Comparison of ENCODE assay signal across 20 cellular contexts in genomic region chr17:38420518-38420917, GRCh38. TPM values are rescaled to one million over a fixed set of nuclear protein-coding genes. Genes with fewer than 3 reads are reported as not detected.
DNase-seq lines count a peak whose midpoint lies in the region; ATAC-seq, FAIRE-seq and TF ChIP-seq lines count a peak whose summit lies in the region.
"Had no signal": no experiment of that assay in that cellular context is flagged by ENCODE, and none has a peak within 500 bp of the region (broad histone marks: within the 10 kb centered on the region; RNA-seq: fewer than 3 reads in every experiment).

No MANE protein-coding gene starts in this region.

- peak overlapping the region in 7 of 12 donors; percentile 27 to 79 (median 76) for H3K27ac ChIP-seq in heart left ventricle
- H3K27ac ChIP-seq in dorsolateral prefrontal cortex, result peak overlapping the region in 48 of 59 donors; percentile 1 to 100 (median 73)
- H3K27ac ChIP-seq in transverse colon, result peak overlapping the region; percentile 59 to 79 (median 73)
- no peak overlapping the region for H3K27ac ChIP-seq in prostate gland
- H3K27ac ChIP-seq: 22Rv1, upper lobe of left lung had no signal

- H3K27me3 ChIP-seq in heart left ventricle (peaks cover 0 to 31% (median 19%) of the 10 kb centered on the region in 9 donors), dorsolateral prefrontal cortex (peaks cover 0 to 3% (median 0%) of the 10 kb centered on the region in 45 donors), transverse colon (peaks cover 63% of the 10 kb centered on the region), prostate gland (replicated peaks; ENCODE audit: insufficient read depth) (no peaks in the 10 kb centered on the region)

- TF ChIP-seq POLR2A in heart left ventricle (IDR thresholded peaks at IDR 0.05) (no peak), transverse colon (IDR thresholded peaks at IDR 0.05) (no peak), prostate gland (IDR thresholded peaks at IDR 0.05) (no peak)

- H3K9me3 ChIP-seq in heart left ventricle (no peaks in the 10 kb centered on the region), transverse colon (no peaks in the 10 kb centered on the region), prostate gland (no peaks in the 10 kb centered on the region)
- H3K9me3 ChIP-seq: HAP-1, upper lobe of left lung had no signal

- FAIRE-seq in frontal cortex (lab: Jason Lieb, UNC), result no peak
- FAIRE-seq: bronchial epithelial cell, D721Med, islet of Langerhans had no signal

- no peak for TF ChIP-seq EP300 in transverse colon (IDR thresholded peaks at IDR 0.05; ENCODE audit: low read depth)

- H3K4me1 ChIP-seq in heart left ventricle, result peaks cover 0 to 57% (median 28%) of the 10 kb centered on the region in 12 donors
- peaks cover 6 to 43% (median 21%) of the 10 kb centered on the region in 4 donors for H3K4me1 ChIP-seq in transverse colon
- no peaks in the 10 kb centered on the region for H3K4me1 ChIP-seq in prostate gland (replicated peaks)

- H3K36me3 ChIP-seq in heart left ventricle, result no peaks in the 10 kb centered on the region
- no peaks in the 10 kb centered on the region for H3K36me3 ChIP-seq in transverse colon
- H3K36me3 ChIP-seq in prostate gland, result no peaks in the 10 kb centered on the region
- H3K36me3 ChIP-seq: HAP-1, upper lobe of left lung had no signal

- in situ Hi-C loops in transverse colon (cut with MboI; ENCODE audit: low pct_ligation_motif_present in 1 of 4, low pct_unique_long_range_greater_than_20kb in 1 of 4, low sequenced_read_pairs in 3 of 4), result no loop called here

- intact Hi-C loops in heart left ventricle (cut with DNase I) (loop anchor here in 9 of 10 donors (5.0 to 10.0 kb wide), 6 partner anchors 62 to 247 kb away; no protein-coding TSS in a partner anchor), Right ventricle myocardium inferior (cut with DNase I) (loop anchor here (5.0 to 10.0 kb wide), 3 partner anchors 72 to 314 kb away; partner anchors contain the start of gene CISD3), dorsolateral prefrontal cortex (cut with DNase I) (loop anchor here (5.0 to 10.0 kb wide), 3 partner anchors 72 to 247 kb away; no protein-coding TSS in a partner anchor), transverse colon (cut with DNase I; ENCODE audit: low total_unique reads) (loop anchor here (5.0 kb wide), 1 partner anchor 47 kb away; no protein-coding TSS in a partner anchor), prostate gland (cut with DNase I) (loop anchor here (5.0 kb wide), 1 partner anchor 62 kb away; no protein-coding TSS in a partner anchor)

- DNase-seq in heart left ventricle (no peak), Right ventricle myocardium inferior (ENCODE audit: missing footprints) (no peak), dorsolateral prefrontal cortex (peak in 1 of 10 donors; percentile 79), myocyte (ENCODE audit: low read depth) (peak; percentile 61), transverse colon (no peak), frontal cortex (ENCODE audit: low spot score in 2 of 2) (no peak), prostate gland (ENCODE audit: low spot score) (no peak)
- DNase-seq: activated CD4-positive, alpha-beta T cell treated with anti-CD3 and anti-CD28 coated beads, Interleukin-2, amount 10 ng/mL, durations not matched to agents 24 days and 14 days; activated effector memory CD4-positive, alpha-beta T cell treated with anti-CD3 and anti-CD28 coated beads, Interleukin-2, amount 50 U/mL, for 16 hours; mammary epithelial cell; nephron progenitor cell; stimulated activated CD4-positive, alpha-beta T cell treated with anti-CD3 and anti-CD28 coated beads, Interleukin-15, amount 100 ng/mL, for 24 hours; stimulated activated naive B cell treated with anti-CD40 and anti-IgM and Interleukin-4, amounts not matched to agents 10 μg/mL and 1 μg/mL and 100 μg/mL, for 72 hours; upper lobe of left lung had no signal

- WGBS in heart left ventricle, 4 donors, result 66 to 77% (median 69%) methylated on average over 6 of the region's 6 CpGs
- WGBS in transverse colon (ENCODE audit: low coverage in 1 of 2), 2 donors, result 49% methylated on average over 6 of the region's 6 CpGs; no CpG with 5 or more reads in 1 of the 2 donors
- 77% methylated on average over 6 of the region's 6 CpGs for WGBS in prostate gland

- TF ChIP-seq CTCF in heart left ventricle (IDR thresholded peaks at IDR 0.05) (no peak), dorsolateral prefrontal cortex (IDR thresholded peaks at IDR 0.05 in 54 of 56, conservative IDR thresholded peaks at IDR 0.05 in 2 of 56; ENCODE audit: low read depth in 1 of 56, partially characterized antibody in 56 of 56) (no peak), transverse colon (IDR thresholded peaks at IDR 0.05) (no peak), prostate gland (IDR thresholded peaks at IDR 0.05) (no peak)

- peak; percentile 4 to 47 (median 20) for ATAC-seq in heart left ventricle
- no peak for ATAC-seq in Right ventricle myocardium inferior
- ATAC-seq in GM18909 (IDR thresholded peaks at IDR 0.05; ENCODE audit: poor library complexity, unreplicated experiment), result no peak
- ATAC-seq: stimulated activated naive B cell treated with anti-CD40 and anti-IgM and Interleukin-4, amounts not matched to agents 10 μg/mL and 1 μg/mL and 100 μg/mL, for 72 hours had no signal

- H3K4me3 ChIP-seq in heart left ventricle (no peak overlapping the region), dorsolateral prefrontal cortex (peak overlapping the region in 39 of 59 donors; percentile 3 to 72 (median 58)), transverse colon (no peak overlapping the region), prostate gland (no peak overlapping the region)
- H3K4me3 ChIP-seq: HAP-1, upper lobe of left lung had no signal

RNA-seq across cellular contexts. Expression of gene ARHGAP23, which starts 7.7 kb away (rescaled TPM):
- total RNA-seq in heart left ventricle (10 to 100 TPM; 28.0 to 72.3 (median 66.3) TPM), Right ventricle myocardium inferior (67.5 TPM), dorsolateral prefrontal cortex (100 to 1,000 TPM in 109 of 120 experiments, 10 to 100 TPM in 11; 93.2 to 496 (median 159) TPM), myocyte (68.6 and 73.9 TPM in 2 replicates), transverse colon (10 to 100 TPM in 3 of 4 donors, 1 to 10 TPM in 1; 4.5 to 21.7 (median 17.0) TPM), frontal cortex (31.4 TPM), prostate gland (100 to 1,000 TPM in 1 of 2 donors, 10 to 100 TPM in 1; 27.3 to 204 TPM)
- 10 to 100 TPM; 34.4 to 73.1 TPM for polyA plus RNA-seq in heart left ventricle
- 98.4 TPM for polyA plus RNA-seq in myocyte (2012)

Comparison
In these comparisons a context has a peak if more than half of its experiments do, and no peak if none do; other contexts are left out.
1. ATAC-seq: peak in heart left ventricle (4 of 4); none in Right ventricle myocardium inferior (single experiment) and GM18909 (single experiment).
2. H3K27ac ChIP-seq: peak in heart left ventricle (7 of 12), dorsolateral prefrontal cortex (48 of 59) and transverse colon (4 of 4); none in prostate gland (0 of 2).
3. H3K4me3 ChIP-seq: peak in dorsolateral prefrontal cortex (39 of 59); none in heart left ventricle (0 of 12), transverse colon (0 of 4) and prostate gland (0 of 2).